9 cellular contexts compared by ENCODE assay signal in genomic region chr18:63848159-63848558, GRCh38. TPM values are rescaled to one million over a fixed set of nuclear protein-coding genes. Genes with fewer than 3 reads are reported as not detected.
DNase-seq lines count a peak whose midpoint lies in the region; ATAC-seq, FAIRE-seq and TF ChIP-seq lines count a peak whose summit lies in the region.
"Had no signal": no experiment of that assay in that cellular context is flagged by ENCODE, and none has a peak within 500 bp of the region (broad histone marks: within the 10 kb centered on the region; RNA-seq: fewer than 3 reads in every experiment).

No MANE protein-coding gene starts in this region.

- H3K36me3 Mint-ChIP-seq in natural killer cell, result no peaks in the 10 kb centered on the region
- H3K36me3 Mint-ChIP-seq: naive B cell had no signal

- ATAC-seq in GM19452 (IDR thresholded peaks at IDR 0.05; ENCODE audit: unreplicated experiment), result peak; percentile 51
- ATAC-seq in gastroesophageal sphincter, result no peak
- no peak for ATAC-seq in natural killer cell

- peak; percentile 76 for TF ChIP-seq RAD21 in SK-N-SH (IDR thresholded peaks at IDR 0.05; ENCODE audit: low read length)

- H3F3A ChIP-seq in Loucy (ENCODE audit: low read depth) (no peaks in the 10 kb centered on the region), SK-N-SH (replicated peaks; ENCODE audit: insufficient read depth) (no peaks in the 10 kb centered on the region)

- DNase-seq in D721Med (ENCODE audit: insufficient read length, low spot score) (no peak), SK-N-SH (peak; percentile 22), stomach (no peak), natural killer cell (no peak), HPDE6-E6E7 (ENCODE audit: extremely low spot score) (no peak)
- DNase-seq: naive B cell had no signal

- H3K27ac ChIP-seq in SK-N-SH (ENCODE audit: low read depth in 2 of 2, low read length in 1 of 2), result no peak overlapping the region
- H3K27ac ChIP-seq in gastroesophageal sphincter, result no peak overlapping the region
- H3K27ac ChIP-seq in stomach, result no peak overlapping the region

- FAIRE-seq in D721Med (lab: Jason Lieb, UNC), result no peak

- H3K4me3 Mint-ChIP-seq in natural killer cell, result no peak overlapping the region
- H3K4me3 Mint-ChIP-seq: naive B cell had no signal

- no peak overlapping the region for H3K4me2 ChIP-seq in Loucy (ENCODE audit: low read depth, low read length, poor library complexity, severe bottlenecking)
- H3K4me2 ChIP-seq in SK-N-SH, result no peak overlapping the region

- peaks cover 9 to 18% of the 10 kb centered on the region in 2 donors for H3K27me3 Mint-ChIP-seq in natural killer cell (ENCODE audit: low read depth in 2 of 2)

- CTCF ChIA-PET in SK-N-SH (lab: Yijun Ruan, JAX), result interaction anchor here (1.0 to 1.7 kb wide), 6 partner anchors 9 to 330 kb away, joined by 3 to 10 read pairs (median 4); no protein-coding TSS in a partner anchor

- H3K9me2 ChIP-seq in Loucy (replicated peaks; ENCODE audit: low read depth, low read length) (no peaks in the 10 kb centered on the region), SK-N-SH (no peaks in the 10 kb centered on the region)

- H3K4me3 ChIP-seq in Loucy (ENCODE audit: low read length, poor library complexity, severe bottlenecking), result no peak overlapping the region
- no peak overlapping the region for H3K4me3 ChIP-seq in SK-N-SH (ENCODE audit: low read depth in 2 of 2, low read length in 1 of 2)
- no peak overlapping the region for H3K4me3 ChIP-seq in gastroesophageal sphincter
- no peak overlapping the region for H3K4me3 ChIP-seq in stomach

- TF ChIP-seq CTCF in D721Med (IDR thresholded peaks at IDR 0.05; ENCODE audit: insufficient read depth, missing control alignments), result peak; percentile 59
- peak; percentile 73 for TF ChIP-seq CTCF in Loucy (conservative IDR thresholded peaks at IDR 0.05; ENCODE audit: low read length)
- TF ChIP-seq CTCF in SK-N-SH (IDR thresholded peaks at IDR 0.05), result peak; percentile 85
- peak in 3 of 4 experiments; percentile 10 to 37 (median 23) for TF ChIP-seq CTCF in gastroesophageal sphincter (IDR thresholded peaks at IDR 0.05)
- TF ChIP-seq CTCF in stomach (IDR thresholded peaks at IDR 0.05), result peak in 4 of 7 experiments; percentile 18 to 35 (median 23)
- TF ChIP-seq CTCF in natural killer cell (IDR thresholded peaks at IDR 0.05), result no peak

- POLR2A ChIA-PET in SK-N-SH (lab: Yijun Ruan, JAX), result no interaction called here

- TF ChIP-seq POLR2A in gastroesophageal sphincter (IDR thresholded peaks at IDR 0.05), result no peak
- TF ChIP-seq POLR2A in stomach (IDR thresholded peaks at IDR 0.05), result no peak

- H3K79me2 ChIP-seq in Loucy (ENCODE audit: insufficient read depth, low read length) (no peaks in the 10 kb centered on the region), SK-N-SH (ENCODE audit: insufficient read depth) (no peaks in the 10 kb centered on the region)

- no peaks in the 10 kb centered on the region for H3K36me3 ChIP-seq in Loucy (ENCODE audit: insufficient read depth, low read length)
- H3K36me3 ChIP-seq in SK-N-SH (replicated peaks in 1 of 2; ENCODE audit: control insufficient read depth in 1 of 2, insufficient read depth in 2 of 2, low read length in 1 of 2), result no peaks in the 10 kb centered on the region
- no peaks in the 10 kb centered on the region for H3K36me3 ChIP-seq in gastroesophageal sphincter
- no peaks in the 10 kb centered on the region for H3K36me3 ChIP-seq in stomach

- H2AFZ ChIP-seq in Loucy (ENCODE audit: low read length) (peak overlapping the region; percentile 38; the same call in 1 of the 2 replicates), SK-N-SH (ENCODE audit: low read depth) (peak overlapping the region; percentile 33; the same call in 1 of the 2 replicates)

- no peaks in the 10 kb centered on the region for H3K4me1 Mint-ChIP-seq in natural killer cell
- H3K4me1 Mint-ChIP-seq: naive B cell had no signal

- TF ChIP-seq EP300 in SK-N-SH (IDR thresholded peaks at IDR 0.05; ENCODE audit: borderline replicate concordance in 1 of 2, low read depth in 1 of 2, low read length in 1 of 2) (no peak), gastroesophageal sphincter (IDR thresholded peaks at IDR 0.05) (no peak), stomach (IDR thresholded peaks at IDR 0.05) (no peak)

- H3K27ac Mint-ChIP-seq in natural killer cell, result no peak overlapping the region

- WGBS in SK-N-SH (ENCODE audit: low lambda C conversion rate), result 7% methylated on average over 2 of the region's 2 CpGs
- 0% methylated on average over 2 of the region's 2 CpGs for WGBS in gastroesophageal sphincter (ENCODE audit: low coverage in 1 of 2), 2 donors
- WGBS in stomach, 5 donors, result 2 to 5% (median 3%) methylated on average over 2 of the region's 2 CpGs

- intact Hi-C loops in stomach (cut with DNase I; ENCODE audit: low total_unique reads) (no loop called here), natural killer cell (cut with micrococcal nuclease) (loop anchor here (1.0 kb wide), 1 partner anchor 330 kb away; no protein-coding TSS in a partner anchor)

- H3K9me3 ChIP-seq in Loucy (ENCODE audit: insufficient read depth, low read depth, low read length), result no peaks in the 10 kb centered on the region
- no peaks in the 10 kb centered on the region for H3K9me3 ChIP-seq in SK-N-SH
- no peaks in the 10 kb centered on the region for H3K9me3 ChIP-seq in gastroesophageal sphincter
- H3K9me3 ChIP-seq in stomach, result no peaks in the 10 kb centered on the region

- H4K20me1 ChIP-seq in Loucy (ENCODE audit: insufficient read depth, low read length, poor library complexity, severe bottlenecking) (no peaks in the 10 kb centered on the region), SK-N-SH (ENCODE audit: insufficient read depth) (no peaks in the 10 kb centered on the region)

- H3K27me3 ChIP-seq in Loucy (ENCODE audit: insufficient read depth, low read length, poor library complexity, severe bottlenecking) (no peaks in the 10 kb centered on the region), SK-N-SH (ENCODE audit: insufficient read depth) (no peaks in the 10 kb centered on the region; the same call in 1 of the 2 replicates), gastroesophageal sphincter (no peaks in the 10 kb centered on the region), stomach (peaks cover 0 to 3% (median 0%) of the 10 kb centered on the region in 3 donors)

- H3K9ac ChIP-seq in Loucy (ENCODE audit: low read depth, low read length, poor library complexity, severe bottlenecking) (no peak overlapping the region), SK-N-SH (no peak overlapping the region)

- no peaks in the 10 kb centered on the region for H3K9me3 Mint-ChIP-seq in natural killer cell
- H3K9me3 Mint-ChIP-seq: naive B cell had no signal

- H3K4me1 ChIP-seq in Loucy (ENCODE audit: insufficient read depth, low read length, poor library complexity, severe bottlenecking), result no peaks in the 10 kb centered on the region
- H3K4me1 ChIP-seq in SK-N-SH (ENCODE audit: control insufficient read depth in 1 of 2, insufficient read depth in 2 of 2, low read depth in 1 of 2, low read length in 1 of 2), result no peaks in the 10 kb centered on the region; a peak in 1 of 4 replicates
- H3K4me1 ChIP-seq in gastroesophageal sphincter, result no peaks in the 10 kb centered on the region
- no peaks in the 10 kb centered on the region for H3K4me1 ChIP-seq in stomach

TF ChIP-seq in SK-N-SH, 30 proteins besides CTCF, POLR2A, EP300 and RAD21:
- no peak for TF ChIP-seq EZH2phosphoT487 (IDR thresholded peaks at IDR 0.05; ENCODE audit: borderline replicate concordance, low read depth)
- TF ChIP-seq SMC3 (IDR thresholded peaks at IDR 0.05; ENCODE audit: low read depth, low read length), result peak; percentile 54
- no peak for TF ChIP-seq GATA2 (CRISPR knock-in tag; IDR thresholded peaks at IDR 0.05)
- TF ChIP-seq CHD2 (IDR thresholded peaks at IDR 0.05; ENCODE audit: low read length, partially characterized antibody), result no peak
- TF ChIP-seq FOXJ3 (CRISPR knock-in tag; IDR thresholded peaks at IDR 0.05), result no peak
- TF ChIP-seq RCOR1 (IDR thresholded peaks at IDR 0.05; ENCODE audit: low read length), result no peak
- no peak for TF ChIP-seq NRF1 (IDR thresholded peaks at IDR 0.05; ENCODE audit: low read depth, low read length)

RNA-seq across cellular contexts. Expression of gene SERPINB2, which starts 39.3 kb away (rescaled TPM):
- polyA plus RNA-seq in SK-N-SH (2012; rRNA removed), result 5.9 and 9.8 TPM in 2 replicates
- 9.3 and 11.5 TPM in 2 replicates for polyA plus RNA-seq in SK-N-SH (2012; cell fraction: cytosol; rRNA removed)
- polyA plus RNA-seq in SK-N-SH (2012; cell fraction: nucleus; rRNA removed), result 4.3 and 8.1 TPM in 2 replicates
- 10 to 100 TPM in 1 of 4 donors, 1 to 10 TPM in 3; 1.2 to 14.5 (median 3.0) TPM for total RNA-seq in gastroesophageal sphincter
- 1 to 10 TPM in 1 of 5 donors, not detected in 4; 1.8 TPM for total RNA-seq in stomach
- polyA plus RNA-seq in stomach, result 10 to 100 TPM in 1 of 3 donors, 1 to 10 TPM in 1, under 1 TPM in 1; 0.46 to 22.4 (median 4.1) TPM
- total RNA-seq in natural killer cell, result 1 to 10 TPM in 2 of 3 donors, not detected in 1; 1.4 to 9.0 TPM

RNA-seq across cellular contexts. Expression of gene SERPINB10, which starts 59.6 kb away (rescaled TPM):
- polyA plus RNA-seq in SK-N-SH (2012; rRNA removed) (0.10 and 0.15 TPM in 2 replicates), stomach (under 1 TPM in 1 of 3 donors, not detected in 2; 0.10 TPM)
- 0.18 and 0.20 TPM in 2 replicates for polyA plus RNA-seq in SK-N-SH (2012; cell fraction: cytosol; rRNA removed)
- polyA plus RNA-seq in SK-N-SH (2012; cell fraction: nucleus; rRNA removed), result 0.14 and 0.26 TPM in 2 replicates
- total RNA-seq in gastroesophageal sphincter (1 to 10 TPM in 1 of 4 donors, not detected in 3; 2.0 TPM), stomach (under 1 TPM in 1 of 5 donors, not detected in 4; 0.73 TPM), natural killer cell (under 1 TPM in 1 of 3 donors, not detected in 2; 0.43 TPM)
